Comparison of ENCODE assay signal across 1 cellular context in genomic region chr17:1201132-1201702, GRCh38.
TF ChIP-seq lines count a peak whose summit lies in the region.

No MANE protein-coding gene starts in this region.

TF ChIP-seq in GM12878, 131 proteins besides CTCF, POLR2A, EP300 and RAD21 (continued from another document):
- TF ChIP-seq ZNF687 (IDR thresholded peaks at IDR 0.05), result peak; percentile 67
- peak; percentile 54; the same call in 1 of the 2 replicates for TF ChIP-seq RUNX3 (IDR thresholded peaks at IDR 0.05; ENCODE audit: low read length)
- TF ChIP-seq RCOR1 (conservative IDR thresholded peaks at IDR 0.05; ENCODE audit: low read depth, low read length), result no peak
- peak; percentile 54; the same call in 1 of the 2 replicates for TF ChIP-seq CREB1 (IDR thresholded peaks at IDR 0.05; ENCODE audit: low read depth)
- TF ChIP-seq MAX (IDR thresholded peaks at IDR 0.05; ENCODE audit: low read depth, low read length), result peak; percentile 50; the same call in 1 of the 2 replicates
- TF ChIP-seq PAX5 (IDR thresholded peaks at IDR 0.05; ENCODE audit: borderline replicate concordance, low read depth, low read length), result 0 out of 2 replicates have a peak, but pooled peaks have one; percentile 51
- TF ChIP-seq EED (IDR thresholded peaks at IDR 0.05; ENCODE audit: low read depth), result no peak
- TF ChIP-seq IRF4 (IDR thresholded peaks at IDR 0.05; ENCODE audit: low read depth, low read length), result no peak
- no peak for TF ChIP-seq RB1 (IDR thresholded peaks at IDR 0.05; ENCODE audit: borderline replicate concordance)
